In genomic region chr19:48319647-48320537, GRCh38 we compare ENCODE assay signal across 9 cellular contexts. TPM values are rescaled to one million over a fixed set of nuclear protein-coding genes. Genes with fewer than 3 reads are reported as not detected.
DNase-seq lines count a peak whose midpoint lies in the region; ATAC-seq, FAIRE-seq and TF ChIP-seq lines count a peak whose summit lies in the region.
"Had no signal": no experiment of that assay in that cellular context is flagged by ENCODE, and none has a peak within 500 bp of the region (broad histone marks: within the 10 kb centered on the region; RNA-seq: fewer than 3 reads in every experiment).

No MANE protein-coding gene starts in this region.

- intact Hi-C loops in thyroid gland (cut with DNase I) = no loop called here

- peak; percentile 50 for ATAC-seq in RWPE2 (ENCODE audit: low read depth)
- ATAC-seq in HG03442 (IDR thresholded peaks at IDR 0.05; ENCODE audit: unreplicated experiment) = no peak

- DNase-seq in DMS 273 treated with DMSO at 0.1 percent for 48 hours (lab: John Stamatoyannopoulos, UW) (peak; percentile 25), Kasumi-1 (lab: John Stamatoyannopoulos, UW) (peak; percentile 56 to 62), RWPE2 (ENCODE audit: low spot score) (peak; percentile 76), activated gamma-delta T cell (lab: John Stamatoyannopoulos, UW) (peak; percentile 33), frontal cortex (ENCODE audit: low spot score in 2 of 2) (peak; percentile 54 to 57), occipital lobe (lab: John Stamatoyannopoulos, UW) (peak; percentile 31), thyroid gland (peak; percentile 73 to 78)

- H3K9me3 ChIP-seq in RWPE2 (ENCODE audit: severe bottlenecking) (no peaks in the 10 kb centered on the region), thyroid gland (no peaks in the 10 kb centered on the region)

- WGBS in thyroid gland, 2 donors = 38 to 64% methylated on average over 16 of the region's 16 CpGs

- no peak overlapping the region for H3K4me3 ChIP-seq in RWPE2 (ENCODE audit: severe bottlenecking)
- no peak overlapping the region for H3K4me3 ChIP-seq in thyroid gland (replicated peaks in 1 of 3)

- no peak overlapping the region for H3K27ac ChIP-seq in RWPE2 (ENCODE audit: poor library complexity, severe bottlenecking)
- peak overlapping the region; percentile 30 to 98 (median 98) for H3K27ac ChIP-seq in thyroid gland

- no peaks in the 10 kb centered on the region for H3K36me3 ChIP-seq in RWPE2 (ENCODE audit: low read depth)
- H3K36me3 ChIP-seq in thyroid gland = no peaks in the 10 kb centered on the region

- TF ChIP-seq CTCF in RWPE2 (IDR thresholded peaks at IDR 0.05; ENCODE audit: poor library complexity, severe bottlenecking) = peak; percentile 94
- TF ChIP-seq CTCF in thyroid gland (IDR thresholded peaks at IDR 0.05) = peak in 5 of 6 experiments; percentile 30 to 73 (median 55)

- TF ChIP-seq POLR2A in thyroid gland (IDR thresholded peaks at IDR 0.05) = no peak

- no peak for FAIRE-seq in frontal cortex (lab: Jason Lieb, UNC)
- FAIRE-seq: colon had no signal

- H3K4me1 ChIP-seq in RWPE2 (ENCODE audit: insufficient read depth, poor library complexity, severe bottlenecking) (peaks cover 11% of the 10 kb centered on the region), thyroid gland (peaks cover 22 to 44% of the 10 kb centered on the region in 2 donors)

- no peaks in the 10 kb centered on the region for H3K27me3 ChIP-seq in RWPE2 (ENCODE audit: insufficient read depth, poor library complexity, severe bottlenecking)
- no peaks in the 10 kb centered on the region for H3K27me3 ChIP-seq in thyroid gland

RNA-seq across cellular contexts. Expression of gene EMP3, which starts 5.5 kb away (rescaled TPM):
- 3.7 TPM for total RNA-seq in frontal cortex
- 7.0 TPM for total RNA-seq in occipital lobe
- 10 to 100 TPM; 14.0 to 19.3 (median 14.9) TPM for total RNA-seq in thyroid gland

RNA-seq across cellular contexts. Expression of gene TMEM143, which starts 43.8 kb away (rescaled TPM):
- total RNA-seq in frontal cortex (3.7 TPM), occipital lobe (3.9 TPM), thyroid gland (10 to 100 TPM in 1 of 4 donors, 1 to 10 TPM in 3; 6.3 to 12.6 (median 9.2) TPM)

RNA-seq across cellular contexts. Expression of gene SYNGR4, which starts 44.3 kb away (rescaled TPM):
- total RNA-seq in frontal cortex = not detected
- total RNA-seq in occipital lobe = not detected
- total RNA-seq in thyroid gland = not detected

RNA-seq across cellular contexts. Expression of gene ZNF114, which starts 50.0 kb away (rescaled TPM):
- 6.9 TPM for total RNA-seq in frontal cortex
- 4.8 TPM for total RNA-seq in occipital lobe
- total RNA-seq in thyroid gland = 10 to 100 TPM in 1 of 4 donors, 1 to 10 TPM in 3; 5.3 to 11.7 (median 6.1) TPM

Comparison
In these comparisons a context has a peak if more than half of its experiments do, and no peak if none do; other contexts are left out.
1. DNase-seq: peak in every context shown above with its lines; median percentile 76 in RWPE2; 76 in thyroid gland; 59 in Kasumi-1; 56 in frontal cortex; 33 in activated gamma-delta T cell; 31 in occipital lobe; 25 in DMS 273 treated with DMSO at 0.1 percent for 48 hours.